ENCODE assay signal across 22 cellular contexts in the genomic region with DNA sequence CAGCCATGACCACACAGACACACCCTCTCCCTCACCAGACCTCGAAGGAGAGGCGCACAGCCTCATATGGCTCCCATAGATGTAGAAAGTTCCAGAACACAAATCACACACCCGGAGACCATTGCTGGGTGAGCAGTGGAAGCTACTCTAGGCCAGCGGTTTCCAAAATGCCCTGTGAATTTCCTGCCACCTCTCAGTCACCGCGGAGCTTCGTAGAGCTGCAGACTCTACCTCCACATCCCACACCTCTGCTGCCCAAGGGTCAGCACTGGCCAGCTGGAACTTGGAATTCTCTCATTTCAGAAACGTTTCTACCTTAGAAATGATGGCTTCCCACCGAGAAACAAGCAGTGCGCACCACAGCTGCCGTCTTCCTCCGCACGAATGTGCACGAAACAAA.
"Had no signal": no experiment of that assay in that cellular context is flagged by ENCODE, and none has a peak within 500 bp of the region (broad histone marks: within the 10 kb centered on the region; RNA-seq: fewer than 3 reads in every experiment).

No MANE protein-coding gene starts in this region.

- H3K9me3 ChIP-seq: ovary, sigmoid colon, tibial artery, vagina had no signal

- H3K27ac ChIP-seq: cardiac muscle cell, epithelial cell of prostate, left lung, ovary, sigmoid colon, tibial artery, vagina had no signal

- H3K36me3 ChIP-seq: cardiac muscle cell, left lung, ovary, sigmoid colon, tibial artery, vagina had no signal

- H2AFZ ChIP-seq: hepatocyte had no signal

- H3K27me3 ChIP-seq: cardiac muscle cell, hepatocyte, ovary, sigmoid colon, tibial artery, vagina had no signal

- FAIRE-seq: keratinocyte had no signal

- DNase-seq: activated CD4-positive, alpha-beta T cell treated with anti-CD3 and anti-CD28 coated beads, Interleukin-2, amount 10 ng/mL, durations not matched to agents 7 days and 5 days; activated CD4-positive, CD25-positive, alpha-beta regulatory T cell; activated CD8-positive, alpha-beta T cell treated with anti-CD3 and anti-CD28 coated beads, Interleukin-2, amount 10 ng/mL, durations not matched to agents 7 days and 5 days; activated gamma-delta T cell; activated T-cell treated with anti-CD3 and anti-CD28 coated beads, Interleukin-2, amount 50 U/mL, for 4 hours; amniotic stem cell; dermis blood vessel endothelial cell; foreskin fibroblast; stimulated activated CD4-positive, alpha-beta T cell treated with anti-CD3 and anti-CD28 coated beads, Interleukin-12 subunit alpha, Interleukin-12 subunit beta, amount 100 ng/mL, for 4 hours; stimulated activated CD4-positive, alpha-beta T cell treated with anti-CD3 and anti-CD28 coated beads, Interleukin-1b, Interleukin-23, amount 100 ng/mL, for 48 hours; stimulated activated naive CD8-positive, alpha-beta T cell treated with anti-CD3 and anti-CD28 coated beads, Interleukin-15, Interleukin-2, amounts not matched to agents 100 U/mL and 50 U/mL, for 24 hours; substantia nigra; T1000 had no signal

- H3K79me2 ChIP-seq: hepatocyte had no signal

- H3K4me2 ChIP-seq: hepatocyte had no signal

- H3K4me3 ChIP-seq: cardiac muscle cell, hepatocyte, left lung, ovary, sigmoid colon, tibial artery, vagina had no signal
